ENCODE assay signal across 21 cellular contexts in genomic region chr10:42888504-42889095, GRCh38.
"Had no signal": no experiment of that assay in that cellular context is flagged by ENCODE, and none has a peak within 500 bp of the region (broad histone marks: within the 10 kb centered on the region; RNA-seq: fewer than 3 reads in every experiment).

No MANE protein-coding gene starts in this region.

- DNase-seq: activated B cell treated with CpG ODN at 0.5 μM for 24 hours; activated CD4-positive, alpha-beta memory T cell treated with anti-CD3 and anti-CD28 coated beads, Interleukin-2, amount 10 ng/mL, durations not matched to agents 7 days and 5 days; activated CD4-positive, alpha-beta T cell treated with anti-CD3 and anti-CD28 coated beads for 48 hours; activated naive CD4-positive, alpha-beta T cell treated with anti-CD3 and anti-CD28 coated beads for 36 hours; activated T-cell treated with anti-CD3 and anti-CD28 coated beads, Interleukin-2, amount 50 U/mL, for 24 hours; brain microvascular endothelial cell; cerebellar nuclear complex; cortex of kidney; lower lobe of right lung; retina; stimulated activated CD4-positive, alpha-beta T cell treated with anti-CD3 and anti-CD28 coated beads, Interleukin-12 subunit alpha, Interleukin-12 subunit beta, amount 100 ng/mL, for 4 hours; stimulated activated CD4-positive, alpha-beta T cell treated with anti-CD3 and anti-CD28 coated beads, Interleukin-1b, Interleukin-23, amount 100 ng/mL, for 48 hours; stimulated activated naive CD4-positive, alpha-beta T cell treated with Interleukin-2 at 50 U/mL for 16 hours; T-helper 1 cell; T-helper 9 cell; tibial artery; uterus had no signal

- H3K27ac ChIP-seq: brain microvascular endothelial cell, hepatocyte, lower lobe of right lung, tibial artery, uterus had no signal

- H3K36me3 ChIP-seq: brain microvascular endothelial cell, lower lobe of right lung, tibial artery, uterus had no signal

- H3K4me3 ChIP-seq: hepatocyte, lower lobe of right lung, tibial artery, uterus had no signal

- H3K9me3 Mint-ChIP-seq: activated B cell treated with CpG ODN at 0.5 μM for 24 hours; activated CD4-positive, alpha-beta memory T cell treated with anti-CD3 and anti-CD28 coated beads, Interleukin-2, amount 10 ng/mL, durations not matched to agents 7 days and 5 days; activated naive CD4-positive, alpha-beta T cell treated with anti-CD3 and anti-CD28 coated beads for 36 hours; activated T-cell treated with anti-CD3 and anti-CD28 coated beads, Interleukin-2, amount 50 U/mL, for 24 hours; activated T-helper 2 cell treated with anti-CD3 and anti-CD28 coated beads, Interferon-gamma antibody, Interleukin-2, Interleukin-4, amounts not matched to agents 10 μg/mL and 5 μg/mL and 100 μg/mL, durations not matched to agents 14 hours and 24 hours and 36 hours had no signal

- H3K27me3 ChIP-seq: brain microvascular endothelial cell, hepatocyte, tibial artery, uterus had no signal

- H3K4me3 Mint-ChIP-seq: activated B cell treated with CpG ODN at 0.5 μM for 24 hours; activated CD4-positive, alpha-beta memory T cell treated with anti-CD3 and anti-CD28 coated beads, Interleukin-2, amount 10 ng/mL, durations not matched to agents 7 days and 5 days; activated naive CD4-positive, alpha-beta T cell treated with anti-CD3 and anti-CD28 coated beads for 36 hours; activated T-cell treated with anti-CD3 and anti-CD28 coated beads, Interleukin-2, amount 50 U/mL, for 24 hours; nephron had no signal

- H3K9me3 ChIP-seq: lower lobe of right lung, tibial artery, uterus had no signal

- H3K27me3 Mint-ChIP-seq: activated B cell treated with CpG ODN at 0.5 μM for 24 hours had no signal

- H3K27ac Mint-ChIP-seq: activated B cell treated with CpG ODN at 0.5 μM for 24 hours; activated CD4-positive, alpha-beta memory T cell treated with anti-CD3 and anti-CD28 coated beads, Interleukin-2, amount 10 ng/mL, durations not matched to agents 7 days and 5 days; activated naive CD4-positive, alpha-beta T cell treated with anti-CD3 and anti-CD28 coated beads for 36 hours; activated T-cell treated with anti-CD3 and anti-CD28 coated beads, Interleukin-2, amount 50 U/mL, for 24 hours; activated T-helper 2 cell treated with anti-CD3 and anti-CD28 coated beads, Interferon-gamma antibody, Interleukin-2, Interleukin-4, amounts not matched to agents 10 μg/mL and 5 μg/mL and 100 μg/mL, durations not matched to agents 14 hours and 24 hours and 36 hours; nephron had no signal

- H3K4me1 ChIP-seq: lower lobe of right lung, tibial artery, uterus had no signal

- H3K4me1 Mint-ChIP-seq: activated B cell treated with CpG ODN at 0.5 μM for 24 hours; activated CD4-positive, alpha-beta memory T cell treated with anti-CD3 and anti-CD28 coated beads, Interleukin-2, amount 10 ng/mL, durations not matched to agents 7 days and 5 days; nephron had no signal

- ATAC-seq: esophagus mucosa, lower lobe of right lung had no signal
